8 cellular contexts compared by ENCODE assay signal in the genomic region with DNA sequence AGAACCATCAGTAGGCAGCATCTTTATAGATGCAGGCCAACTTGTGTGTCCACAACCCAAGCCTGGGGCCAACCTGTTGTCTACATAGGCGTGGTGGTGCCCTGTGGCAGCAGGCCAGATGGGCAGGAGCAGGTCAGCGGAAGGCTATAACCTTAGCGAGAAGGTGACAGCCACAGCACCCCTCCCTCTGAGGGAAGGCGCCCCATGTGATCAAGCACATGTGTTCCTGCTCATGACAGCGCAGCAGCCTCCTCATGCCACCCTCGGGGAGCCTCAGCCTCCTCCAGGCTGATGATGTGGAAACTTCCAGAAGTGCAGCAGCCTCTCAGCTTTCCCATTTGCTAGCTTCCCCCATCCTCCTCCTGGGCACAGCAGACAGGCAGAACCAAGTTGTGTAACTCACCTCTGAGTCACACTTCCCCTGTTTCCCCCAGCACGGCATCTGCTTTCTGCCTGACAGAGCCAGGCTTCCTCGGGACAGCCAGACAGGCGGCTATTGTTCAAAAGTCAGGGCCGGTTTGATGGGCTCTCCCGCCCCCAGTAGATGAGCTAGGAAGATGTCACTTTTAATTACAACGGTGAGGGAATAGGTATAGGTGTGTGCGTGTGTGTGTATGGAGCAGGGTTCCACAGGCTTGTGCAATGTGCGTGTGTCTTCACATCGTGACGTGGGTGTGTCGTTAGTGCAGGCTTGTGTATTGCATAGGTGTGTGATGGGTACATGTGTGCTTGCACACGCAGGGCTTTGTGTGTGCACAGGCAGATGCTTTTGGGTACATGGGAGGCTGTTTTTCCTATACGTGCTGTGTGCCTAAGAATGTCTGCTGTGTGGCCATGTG.
A peak's percentile ranks its signal among the peaks of the same experiment; 100 is the strongest.
DNase-seq lines count a peak whose midpoint lies in the region; ATAC-seq and TF ChIP-seq lines count a peak whose summit lies in the region.

No MANE protein-coding gene starts in this region.

- H3F3A ChIP-seq in Loucy (ENCODE audit: low read depth) = no peaks in the 10 kb centered on the region

- no peak overlapping the region for H3K27ac ChIP-seq in BLaER1
- H3K27ac ChIP-seq in gastrocnemius medialis = peak overlapping the region; percentile 53 to 56 (median 54)

- DNase-seq in astrocyte of the hippocampus (ENCODE audit: low read depth, low spot score) (peak; percentile 92), hippocampal formation (lab: John Stamatoyannopoulos, UW) (peak; percentile 62 to 74), gastrocnemius medialis (peak; percentile 89 to 90), NCI-H82 (lab: John Stamatoyannopoulos, UW) (no peak)
- DNase-seq in stimulated activated naive CD4-positive, alpha-beta T cell (lab: John Stamatoyannopoulos, UW) = no peak

- H3K4me2 ChIP-seq in BLaER1 = peak overlapping the region; percentile 76
- H3K4me2 ChIP-seq in Loucy (ENCODE audit: low read depth, low read length, poor library complexity, severe bottlenecking) = peak overlapping the region; percentile 28

- no peaks in the 10 kb centered on the region for H3K79me2 ChIP-seq in Loucy (ENCODE audit: insufficient read depth, low read length)

- no peak overlapping the region for H3K9ac ChIP-seq in BLaER1
- no peak overlapping the region for H3K9ac ChIP-seq in Loucy (ENCODE audit: low read depth, low read length, poor library complexity, severe bottlenecking)

- H3K9me2 ChIP-seq in Loucy (replicated peaks; ENCODE audit: low read depth, low read length) = no peaks in the 10 kb centered on the region

- peak overlapping the region; percentile 50; the same call in 1 of the 2 replicates for H2AFZ ChIP-seq in Loucy (ENCODE audit: low read length)

- H3K36me3 ChIP-seq in BLaER1 (no peaks in the 10 kb centered on the region), Loucy (ENCODE audit: insufficient read depth, low read length) (no peaks in the 10 kb centered on the region), gastrocnemius medialis (no peaks in the 10 kb centered on the region)

- peaks cover 27% of the 10 kb centered on the region for H3K4me1 ChIP-seq in BLaER1
- H3K4me1 ChIP-seq in Loucy (ENCODE audit: insufficient read depth, low read length, poor library complexity, severe bottlenecking) = peaks cover 35% of the 10 kb centered on the region
- H3K4me1 ChIP-seq in gastrocnemius medialis = peaks cover 12 to 18% of the 10 kb centered on the region in 2 donors

- TF ChIP-seq CTCF in Loucy (conservative IDR thresholded peaks at IDR 0.05; ENCODE audit: low read length) (no peak), gastrocnemius medialis (IDR thresholded peaks at IDR 0.05 in 4 of 5, conservative IDR thresholded peaks at IDR 0.05 in 1 of 5) (no peak)

- no peaks in the 10 kb centered on the region for H3K9me3 ChIP-seq in BLaER1
- no peaks in the 10 kb centered on the region for H3K9me3 ChIP-seq in Loucy (ENCODE audit: insufficient read depth, low read depth, low read length)
- H3K9me3 ChIP-seq in gastrocnemius medialis = no peaks in the 10 kb centered on the region

- peak in 1 of 2 donors; percentile 11 for TF ChIP-seq POLR2A in gastrocnemius medialis (IDR thresholded peaks at IDR 0.05)

- ATAC-seq in gastrocnemius medialis = peak; percentile 99
- no peak for ATAC-seq in HG02973 (IDR thresholded peaks at IDR 0.05; ENCODE audit: unreplicated experiment)

- in situ Hi-C loops in gastrocnemius medialis (cut with MboI; ENCODE audit: low sequenced_read_pairs in 4 of 4) = no loop called here

- peaks cover 14% of the 10 kb centered on the region; the same call in 1 of the 2 replicates for H3K27me3 ChIP-seq in BLaER1
- H3K27me3 ChIP-seq in Loucy (ENCODE audit: insufficient read depth, low read length, poor library complexity, severe bottlenecking) = no peaks in the 10 kb centered on the region
- H3K27me3 ChIP-seq in gastrocnemius medialis = no peaks in the 10 kb centered on the region

- H3K4me3 ChIP-seq in BLaER1 (no peak overlapping the region), Loucy (ENCODE audit: low read length, poor library complexity, severe bottlenecking) (no peak overlapping the region), gastrocnemius medialis (no peak overlapping the region)

- intact Hi-C loops in gastrocnemius medialis (cut with DNase I; ENCODE audit: low total_unique reads) = loop anchor here (5.0 kb wide), 1 partner anchor 315 kb away; no protein-coding TSS in a partner anchor

- no peaks in the 10 kb centered on the region for H4K20me1 ChIP-seq in BLaER1
- H4K20me1 ChIP-seq in Loucy (ENCODE audit: insufficient read depth, low read length, poor library complexity, severe bottlenecking) = no peaks in the 10 kb centered on the region

Comparison
In these comparisons a context has a peak if more than half of its experiments do, and no peak if none do; other contexts are left out.
1. DNase-seq: peak in astrocyte of the hippocampus (single experiment), hippocampal formation (2 of 2) and gastrocnemius medialis (2 of 2); none in NCI-H82 (single experiment) and stimulated activated naive CD4-positive, alpha-beta T cell (0 of 6).